Comparison of ENCODE assay signal across 1 cellular context in genomic region chr12:24127919-24128721, GRCh38.
TF ChIP-seq lines count a peak whose summit lies in the region.

No MANE protein-coding gene starts in this region.

TF ChIP-seq in GM23338, 12 proteins besides CTCF, POLR2A, EP300 and RAD21 (continued from another document):
- TF ChIP-seq ZNF462 (CRISPR knock-in tag; IDR thresholded peaks at IDR 0.05): no peak
- TF ChIP-seq ETS1 (IDR thresholded peaks at IDR 0.05): no peak
- no peak for TF ChIP-seq EZH2 (IDR thresholded peaks at IDR 0.05; ENCODE audit: low read depth, unreplicated experiment)
